In genomic region chr16:56987692-56988091, GRCh38 we compare ENCODE assay signal across 15 cellular contexts. TPM values are rescaled to one million over a fixed set of nuclear protein-coding genes. Genes with fewer than 3 reads are reported as not detected.
DNase-seq lines count a peak whose midpoint lies in the region; ATAC-seq and TF ChIP-seq lines count a peak whose summit lies in the region.
"Had no signal": no experiment of that assay in that cellular context is flagged by ENCODE, and none has a peak within 500 bp of the region (broad histone marks: within the 10 kb centered on the region; RNA-seq: fewer than 3 reads in every experiment).

No MANE protein-coding gene starts in this region.

- CTCF ChIA-PET in activated B cell treated with CpG ODN at 0.5 μM for 24 hours (lab: Charles Lee): interaction anchor here (0.8 to 0.9 kb wide), 2 partner anchors 17 to 21 kb away, joined by 3 to 4 read pairs; no protein-coding TSS in a partner anchor

- peak overlapping the region in 3 of 4 donors; percentile 81 to 87 (median 82) for H3K27ac ChIP-seq in gastroesophageal sphincter
- peak overlapping the region in 3 of 4 donors; percentile 20 to 93 (median 92) for H3K27ac ChIP-seq in upper lobe of left lung
- peak overlapping the region in 4 of 59 donors; percentile 21 to 81 (median 74) for H3K27ac ChIP-seq in dorsolateral prefrontal cortex
- H3K27ac ChIP-seq: parathyroid adenoma had no signal

- H3K4me3 ChIP-seq in gastroesophageal sphincter (no peak overlapping the region), upper lobe of left lung (no peak overlapping the region), dorsolateral prefrontal cortex (no peak overlapping the region)

- ATAC-seq in activated B cell treated with CpG ODN at 0.5 μM for 24 hours (ENCODE audit: low read depth) (no peak), gastroesophageal sphincter (no peak), upper lobe of left lung (ENCODE audit: low FRiP score in 2 of 2) (no peak), omental fat pad (ENCODE audit: low FRiP score) (no peak)

- H3K4me1 Mint-ChIP-seq in activated naive CD4-positive, alpha-beta T cell treated with anti-CD3 and anti-CD28 coated beads, Interleukin-2, amount 50 U/mL, for 24 hours: peaks cover 58% of the 10 kb centered on the region
- peaks cover 85% of the 10 kb centered on the region for H3K4me1 Mint-ChIP-seq in activated B cell treated with CpG ODN at 0.5 μM for 24 hours

- H3K9me3 ChIP-seq in gastroesophageal sphincter (no peaks in the 10 kb centered on the region), upper lobe of left lung (no peaks in the 10 kb centered on the region)

- peaks cover 29% of the 10 kb centered on the region for H3K36me3 Mint-ChIP-seq in activated naive CD4-positive, alpha-beta T cell treated with anti-CD3 and anti-CD28 coated beads, Interleukin-2, amount 50 U/mL, for 24 hours
- H3K36me3 Mint-ChIP-seq in activated B cell treated with CpG ODN at 0.5 μM for 24 hours (ENCODE audit: low read depth): peaks cover 41% of the 10 kb centered on the region

- TF ChIP-seq CTCF in activated B cell treated with CpG ODN at 0.5 μM for 24 hours (IDR thresholded peaks at IDR 0.05): no peak
- TF ChIP-seq CTCF in gastroesophageal sphincter (IDR thresholded peaks at IDR 0.05): no peak
- no peak for TF ChIP-seq CTCF in upper lobe of left lung (IDR thresholded peaks at IDR 0.05)
- TF ChIP-seq CTCF in omental fat pad (IDR thresholded peaks at IDR 0.05): no peak
- TF ChIP-seq CTCF in dorsolateral prefrontal cortex (IDR thresholded peaks at IDR 0.05 in 54 of 56, conservative IDR thresholded peaks at IDR 0.05 in 2 of 56; ENCODE audit: low read depth in 1 of 56, partially characterized antibody in 56 of 56): no peak

- TF ChIP-seq EP300 in gastroesophageal sphincter (IDR thresholded peaks at IDR 0.05): no peak
- TF ChIP-seq EP300 in upper lobe of left lung (IDR thresholded peaks at IDR 0.05): no peak

- no peaks in the 10 kb centered on the region for H3K9me3 Mint-ChIP-seq in activated naive CD4-positive, alpha-beta T cell treated with anti-CD3 and anti-CD28 coated beads, Interleukin-2, amount 50 U/mL, for 24 hours
- H3K9me3 Mint-ChIP-seq in activated B cell treated with CpG ODN at 0.5 μM for 24 hours: no peaks in the 10 kb centered on the region

- no peaks in the 10 kb centered on the region for H3K36me3 ChIP-seq in gastroesophageal sphincter
- no peaks in the 10 kb centered on the region for H3K36me3 ChIP-seq in upper lobe of left lung

- H3K27ac Mint-ChIP-seq in activated naive CD4-positive, alpha-beta T cell treated with anti-CD3 and anti-CD28 coated beads, Interleukin-2, amount 50 U/mL, for 24 hours: peak overlapping the region; percentile 99
- peak overlapping the region; percentile 93 for H3K27ac Mint-ChIP-seq in activated B cell treated with CpG ODN at 0.5 μM for 24 hours

- H3K27me3 Mint-ChIP-seq in activated naive CD4-positive, alpha-beta T cell treated with anti-CD3 and anti-CD28 coated beads, Interleukin-2, amount 50 U/mL, for 24 hours: no peaks in the 10 kb centered on the region
- H3K27me3 Mint-ChIP-seq in activated B cell treated with CpG ODN at 0.5 μM for 24 hours: no peaks in the 10 kb centered on the region

- no peak for DNase-seq in activated naive CD4-positive, alpha-beta T cell treated with Interleukin-2 at 50 U/mL for 16 hours
- DNase-seq in activated B cell treated with CpG ODN at 0.5 μM for 24 hours: no peak
- no peak for DNase-seq in upper lobe of left lung
- no peak for DNase-seq in NCI-H82 treated with DMSO at 0.1 percent for 48 hours (lab: John Stamatoyannopoulos, UW; ENCODE audit: unreplicated experiment)
- DNase-seq in omental fat pad (ENCODE audit: low spot score): no peak
- DNase-seq in dorsolateral prefrontal cortex: no peak
- DNase-seq: activated CD4-positive, alpha-beta T cell treated with anti-CD3 and anti-CD28 coated beads, Interleukin-2, amount 50 U/mL, for 1 hour; DMS79 treated with DMSO at 0.1 percent for 48 hours; mesendoderm; NCI-H446 treated with DMSO at 0.1 percent for 48 hours; trophoblast cell had no signal

- H3K27me3 ChIP-seq in gastroesophageal sphincter (no peaks in the 10 kb centered on the region), upper lobe of left lung (no peaks in the 10 kb centered on the region), dorsolateral prefrontal cortex (no peaks in the 10 kb centered on the region)

- whole genome bisulfite sequencing in gastroesophageal sphincter (ENCODE audit: low coverage in 1 of 2), 2 donors: 95% methylated on average over 2 of the region's 2 CpGs; no CpG with 5 or more reads in 1 of the 2 donors
- WGBS in upper lobe of left lung, 2 donors: 88 to 91% methylated on average over 2 of the region's 2 CpGs

- POLR2A ChIA-PET in activated B cell treated with CpG ODN at 0.5 μM for 24 hours (lab: Charles Lee): interaction anchor here (1.6 to 10.4 kb wide), 8 partner anchors 7 to 59 kb away, joined by 3 to 233 read pairs (median 34); partner anchors contain the start of gene HERPUD1

- intact Hi-C loops in activated B cell treated with CpG ODN at 0.5 μM for 24 hours (cut with micrococcal nuclease) (no loop called here), dorsolateral prefrontal cortex (cut with DNase I) (loop anchor here in 1 of 2 donors (2.0 kb wide), 1 partner anchor 57 kb away; no protein-coding TSS in a partner anchor)

- peak overlapping the region; percentile 93 for H3K4me3 Mint-ChIP-seq in activated naive CD4-positive, alpha-beta T cell treated with anti-CD3 and anti-CD28 coated beads, Interleukin-2, amount 50 U/mL, for 24 hours
- H3K4me3 Mint-ChIP-seq in activated B cell treated with CpG ODN at 0.5 μM for 24 hours: peak overlapping the region; percentile 96

- TF ChIP-seq POLR2A in gastroesophageal sphincter (IDR thresholded peaks at IDR 0.05) (no peak), upper lobe of left lung (IDR thresholded peaks at IDR 0.05) (no peak)

- H3K4me1 ChIP-seq in gastroesophageal sphincter: peaks cover 0 to 75% (median 20%) of the 10 kb centered on the region in 3 donors
- peaks cover 31 to 54% (median 42%) of the 10 kb centered on the region in 4 donors for H3K4me1 ChIP-seq in upper lobe of left lung

RNA-seq across cellular contexts. Expression of gene NLRC5, which starts 1.7 kb away (rescaled TPM):
- total RNA-seq in activated B cell treated with CpG ODN at 0.5 μM for 24 hours (296 and 372 TPM in 2 replicates), gastroesophageal sphincter (10 to 100 TPM; 11.1 to 39.7 (median 16.3) TPM), upper lobe of left lung (100 to 1,000 TPM in 2 of 6 donors, 10 to 100 TPM in 4; 29.2 to 361 (median 52.7) TPM), omental fat pad (100 to 1,000 TPM in 1 of 4 donors, 10 to 100 TPM in 3; 20.6 to 189 (median 43.2) TPM), dorsolateral prefrontal cortex (10 to 100 TPM in 103 of 120 experiments, 1 to 10 TPM in 17; 6.0 to 50.1 (median 15.6) TPM)

RNA-seq across cellular contexts. Expression of gene CETP, which starts 25.9 kb away (rescaled TPM):
- total RNA-seq in activated B cell treated with CpG ODN at 0.5 μM for 24 hours: 1.0 and 1.4 TPM in 2 replicates
- total RNA-seq in gastroesophageal sphincter: 1 to 10 TPM in 1 of 4 donors, not detected in 3; 1.6 TPM
- total RNA-seq in upper lobe of left lung: 1 to 10 TPM in 1 of 6 donors, under 1 TPM in 4, not detected in 1; 0.29 to 1.5 (median 0.91) TPM
- total RNA-seq in omental fat pad: 10 to 100 TPM in 1 of 4 donors, 1 to 10 TPM in 2, under 1 TPM in 1; 0.84 to 61.5 (median 5.9) TPM
- 1 to 10 TPM in 4 of 120 experiments, under 1 TPM in 40, not detected in 76; 0.23 to 1.6 (median 0.50) TPM for total RNA-seq in dorsolateral prefrontal cortex
- total RNA-seq: HT1080 had no signal

RNA-seq across cellular contexts. Expression of gene HERPUD1, which starts 55.8 kb away (rescaled TPM):
- total RNA-seq in activated B cell treated with CpG ODN at 0.5 μM for 24 hours (766 and 820 TPM in 2 replicates), gastroesophageal sphincter (10 to 100 TPM; 41.2 to 87.5 (median 79.1) TPM), upper lobe of left lung (100 to 1,000 TPM in 5 of 6 donors, 10 to 100 TPM in 1; 81.0 to 283 (median 196) TPM), omental fat pad (100 to 1,000 TPM; 151 to 170 (median 162) TPM), dorsolateral prefrontal cortex (100 to 1,000 TPM in 100 of 120 experiments, 10 to 100 TPM in 20; 76.8 to 213 (median 118) TPM)
